Comparison of ENCODE assay signal across 9 cellular contexts in genomic region chr4:16794816-16795445, GRCh38.
DNase-seq lines count a peak whose midpoint lies in the region; ATAC-seq and TF ChIP-seq lines count a peak whose summit lies in the region.
"Had no signal": no experiment of that assay in that cellular context is flagged by ENCODE, and none has a peak within 500 bp of the region (broad histone marks: within the 10 kb centered on the region; RNA-seq: fewer than 3 reads in every experiment).

No MANE protein-coding gene starts in this region.

- no peak for ATAC-seq in HG03045 (IDR thresholded peaks at IDR 0.05; ENCODE audit: unreplicated experiment)

- no peaks in the 10 kb centered on the region; the same call in 1 of the 2 replicates for H3K36me3 ChIP-seq in H7 (replicated peaks; ENCODE audit: control insufficient read depth, insufficient read depth, low read length)
- no peaks in the 10 kb centered on the region for H3K36me3 ChIP-seq in SJCRH30
- H3K36me3 ChIP-seq: neutrophil had no signal

- DNase-seq in Calu3 (peak; percentile 12), H7 (peak; percentile 68), SJCRH30 (peak; percentile 48 to 70), dermis microvascular lymphatic vessel endothelial cell (ENCODE audit: low read depth in 2 of 2) (peak; percentile 69 to 77), medulla oblongata (ENCODE audit: extremely low spot score) (peak; percentile 73), type B pancreatic cell (ENCODE audit: extremely low spot score, unreplicated experiment) (no peak), NCI-H2171 treated with DMSO at 0.1 percent for 48 hours (lab: John Stamatoyannopoulos, UW) (no peak)

- no peak overlapping the region for H3K27ac ChIP-seq in SJCRH30
- H3K27ac ChIP-seq: neutrophil had no signal

- H3K4me3 Mint-ChIP-seq in Calu3 (ENCODE audit: low read depth, unreplicated experiment) (no peak overlapping the region), type B pancreatic cell (no peak overlapping the region)

- intact Hi-C loops in Calu3 (cut with micrococcal nuclease; ENCODE audit: unreplicated experiment) = no loop called here

- no peaks in the 10 kb centered on the region for H3K9me3 Mint-ChIP-seq in Calu3 (ENCODE audit: low read depth, unreplicated experiment)
- no peaks in the 10 kb centered on the region for H3K9me3 Mint-ChIP-seq in type B pancreatic cell

- H3K27me3 Mint-ChIP-seq in Calu3 (ENCODE audit: unreplicated experiment) = no peaks in the 10 kb centered on the region
- H3K27me3 Mint-ChIP-seq in type B pancreatic cell = no peaks in the 10 kb centered on the region

- TF ChIP-seq CTCF in Calu3 (IDR thresholded peaks at IDR 0.05; ENCODE audit: unreplicated experiment) (peak; percentile 21), type B pancreatic cell (conservative IDR thresholded peaks at IDR 0.05) (peak; percentile 83)

- no peaks in the 10 kb centered on the region for H3K4me1 ChIP-seq in SJCRH30

- no TSS peak for BruUV-seq in Calu3 (replicated peaks; lab: Mats Ljungman, UMichigan)

- H3K27me3 ChIP-seq in H7 (ENCODE audit: control insufficient read depth, insufficient read depth, low read length) = no peaks in the 10 kb centered on the region
- H3K27me3 ChIP-seq in SJCRH30 = 0 out of 2 replicates have a peak, but pooled peaks cover 2% of the 10 kb centered on the region
- H3K27me3 ChIP-seq: neutrophil had no signal

- H3K4me1 Mint-ChIP-seq in Calu3 (ENCODE audit: low read depth, unreplicated experiment) (no peaks in the 10 kb centered on the region), type B pancreatic cell (ENCODE audit: unreplicated experiment) (peaks cover 6% of the 10 kb centered on the region)

- H3K9me3 ChIP-seq in SJCRH30 (replicated peaks) = no peaks in the 10 kb centered on the region
- H3K9me3 ChIP-seq: neutrophil had no signal

- no peaks in the 10 kb centered on the region for H3K36me3 Mint-ChIP-seq in Calu3 (ENCODE audit: insufficient read depth, unreplicated experiment)
- H3K36me3 Mint-ChIP-seq in type B pancreatic cell = no peaks in the 10 kb centered on the region

- H3K4me3 ChIP-seq in H7 (ENCODE audit: insufficient read depth, low read depth, low read length) = no peak overlapping the region
- H3K4me3 ChIP-seq in SJCRH30 = no peak overlapping the region

- CTCF ChIA-PET in Calu3 (lab: Charles Lee) = interaction anchor here (0.6 kb wide), 1 partner anchor 254 kb away, joined by 3 read pairs; no protein-coding TSS in a partner anchor

- no peak overlapping the region for H3K27ac Mint-ChIP-seq in Calu3 (ENCODE audit: unreplicated experiment)
- H3K27ac Mint-ChIP-seq in type B pancreatic cell = no peak overlapping the region

Comparison
In these comparisons a context has a peak if more than half of its experiments do, and no peak if none do; other contexts are left out.
1. DNase-seq: peak in Calu3 (single experiment), H7 (single experiment), SJCRH30 (2 of 2), dermis microvascular lymphatic vessel endothelial cell (2 of 2) and medulla oblongata (single experiment); none in type B pancreatic cell (single experiment) and NCI-H2171 treated with DMSO at 0.1 percent for 48 hours (single experiment).